ENCODE assay signal across 8 cellular contexts in genomic region chr4:84498203-84499026, GRCh38. TPM values are rescaled to one million over a fixed set of nuclear protein-coding genes. Genes with fewer than 3 reads are reported as not detected.
DNase-seq lines count a peak whose midpoint lies in the region; ATAC-seq and TF ChIP-seq lines count a peak whose summit lies in the region.

No MANE protein-coding gene starts in this region.

- H3K36me3 Mint-ChIP-seq in activated CD4-positive, alpha-beta T cell treated with anti-CD3 and anti-CD28 coated beads, Interleukin-2, amount 10 ng/mL, durations not matched to agents 7 days and 5 days (ENCODE audit: low read depth): peaks cover 5% of the 10 kb centered on the region

- H3K4me3 ChIP-seq in endocrine pancreas (ENCODE audit: control insufficient read depth, insufficient read depth, low read length) (peak overlapping the region; percentile 64), mucosa of rectum (ENCODE audit: low read length in 2 of 2) (peak overlapping the region; percentile 53 to 66)

- H3K9me3 Mint-ChIP-seq in activated CD4-positive, alpha-beta T cell treated with anti-CD3 and anti-CD28 coated beads, Interleukin-2, amount 10 ng/mL, durations not matched to agents 7 days and 5 days: peaks cover 4% of the 10 kb centered on the region

- CTCF ChIA-PET in activated CD4-positive, alpha-beta T cell treated with anti-CD3 and anti-CD28 coated beads, Interleukin-2, amount 10 ng/mL, durations not matched to agents 7 days and 5 days (lab: Charles Lee): interaction anchor here (0.7 kb wide), 1 partner anchor 17 kb away, joined by 3 read pairs; no protein-coding TSS in a partner anchor
- CTCF ChIA-PET in RWPE1 (lab: Yijun Ruan, JAX): no interaction called here

- H3K27me3 Mint-ChIP-seq in activated CD4-positive, alpha-beta T cell treated with anti-CD3 and anti-CD28 coated beads, Interleukin-2, amount 10 ng/mL, durations not matched to agents 7 days and 5 days: peaks cover 89% of the 10 kb centered on the region

- H3K4me1 Mint-ChIP-seq in activated CD4-positive, alpha-beta T cell treated with anti-CD3 and anti-CD28 coated beads, Interleukin-2, amount 10 ng/mL, durations not matched to agents 7 days and 5 days: peaks cover 11% of the 10 kb centered on the region

- no peak for TF ChIP-seq CTCF in RWPE1 (conservative IDR thresholded peaks at IDR 0.05; ENCODE audit: low read depth)
- no peak for TF ChIP-seq CTCF in GM10266 (IDR thresholded peaks at IDR 0.05; ENCODE audit: control insufficient read depth, insufficient read depth, low read depth, missing control alignments)

- H3K9me3 ChIP-seq in endocrine pancreas (ENCODE audit: control insufficient read depth, low read length) (no peaks in the 10 kb centered on the region), mucosa of rectum (ENCODE audit: control insufficient read depth in 2 of 2, low read length in 2 of 2) (peaks cover 0 to 3% of the 10 kb centered on the region in 2 donors)

- H3K27ac Mint-ChIP-seq in activated CD4-positive, alpha-beta T cell treated with anti-CD3 and anti-CD28 coated beads, Interleukin-2, amount 10 ng/mL, durations not matched to agents 7 days and 5 days: peak overlapping the region; percentile 46

- H3K36me3 ChIP-seq in endocrine pancreas (ENCODE audit: control insufficient read depth, insufficient read depth, low read length) (peaks cover 20% of the 10 kb centered on the region), mucosa of rectum (ENCODE audit: control insufficient read depth in 2 of 2, insufficient read depth in 2 of 2, low read length in 2 of 2) (no peaks in the 10 kb centered on the region)

- peak overlapping the region; percentile 64 for H3K4me3 Mint-ChIP-seq in activated CD4-positive, alpha-beta T cell treated with anti-CD3 and anti-CD28 coated beads, Interleukin-2, amount 10 ng/mL, durations not matched to agents 7 days and 5 days

- ATAC-seq in HG03095 (IDR thresholded peaks at IDR 0.05; ENCODE audit: unreplicated experiment): no peak

- POLR2A ChIA-PET in activated CD4-positive, alpha-beta T cell treated with anti-CD3 and anti-CD28 coated beads, Interleukin-2, amount 10 ng/mL, durations not matched to agents 7 days and 5 days (lab: Charles Lee): no interaction called here
- POLR2A ChIA-PET in RWPE1 (lab: Yijun Ruan, JAX; ENCODE audit: low non-redundant PET): no interaction called here

- DNase-seq in activated CD4-positive, alpha-beta T cell treated with anti-CD3 and anti-CD28 coated beads, Interleukin-2, amount 10 ng/mL, durations not matched to agents 7 days and 5 days: no peak
- no peak for DNase-seq in activated CD4-positive, alpha-beta T cell treated with anti-CD3 and anti-CD28 coated beads, Interleukin-2, amount 50 U/mL, for 4 hours
- DNase-seq in RWPE1 (ENCODE audit: low spot score) (peak; percentile 14), GM10266 (ENCODE audit: extremely low spot score) (no peak), amniotic stem cell (lab: John Stamatoyannopoulos, UW) (no peak)

- H3K27ac ChIP-seq in RWPE1 (no peak overlapping the region), mucosa of rectum (ENCODE audit: low read depth in 2 of 2, low read length in 2 of 2) (no peak overlapping the region)

- H3K4me1 ChIP-seq in endocrine pancreas (ENCODE audit: control insufficient read depth, insufficient read depth, low read length) (peaks cover 12% of the 10 kb centered on the region), mucosa of rectum (ENCODE audit: control insufficient read depth in 2 of 2, insufficient read depth in 2 of 2, low read length in 2 of 2) (peaks cover 4 to 22% of the 10 kb centered on the region in 2 donors)

- H3K27me3 ChIP-seq in endocrine pancreas (ENCODE audit: control insufficient read depth, insufficient read depth, low read length) (no peaks in the 10 kb centered on the region), mucosa of rectum (ENCODE audit: control insufficient read depth in 2 of 2, insufficient read depth in 2 of 2, low read length in 2 of 2) (peaks cover 84 to 88% of the 10 kb centered on the region in 2 donors)

- H3K9ac ChIP-seq in endocrine pancreas (ENCODE audit: control insufficient read depth, insufficient read depth, low read length) (peak overlapping the region; percentile 97), mucosa of rectum (ENCODE audit: low read depth in 1 of 2, low read length in 2 of 2) (no peak overlapping the region)

RNA-seq across cellular contexts. Expression of gene NKX6-1, which starts 0.7 kb away (rescaled TPM):
- total RNA-seq in activated CD4-positive, alpha-beta T cell treated with anti-CD3 and anti-CD28 coated beads, Interleukin-2, amount 10 ng/mL, durations not matched to agents 7 days and 5 days: not detected
